Comparison of ENCODE assay signal across 8 cellular contexts in genomic region chr1:145504834-145505413, GRCh38.
DNase-seq lines count a peak whose midpoint lies in the region; ATAC-seq and TF ChIP-seq lines count a peak whose summit lies in the region.
"Not testable (repeated sequence)": the region's sequence is repeated elsewhere in the genome, so short reads cannot be mapped to it uniquely, and the experiment has no call there.

No MANE protein-coding gene starts in this region.

- H3K4me2 ChIP-seq in DND-41 (ENCODE audit: insufficient read depth, low read length), result not testable (repeated sequence)

- H3K9me3 ChIP-seq in DND-41 (ENCODE audit: insufficient read depth, low read length, severe bottlenecking); heart right ventricle; lower lobe of right lung: not testable (repeated sequence)

- not testable (repeated sequence) for H3K4me3 ChIP-seq in DND-41 (ENCODE audit: low read depth in 1 of 2, low read length in 2 of 2); heart right ventricle; lower lobe of right lung

- H3K79me2 ChIP-seq in DND-41 (ENCODE audit: insufficient read depth, low read length), result not testable (repeated sequence)

- H3K27ac Mint-ChIP-seq in activated T-cell treated with anti-CD3 and anti-CD28 coated beads, Interleukin-2, amount 50 U/mL, for 72 hours; central memory CD8-positive, alpha-beta T cell (ENCODE audit: low read depth); natural killer cell treated with Interleukin-12 subunit alpha and Interleukin-12 subunit beta and Interleukin-15 and Interleukin-18, amount 100 ng/mL, for 72 hours: not testable (repeated sequence)

- not testable (repeated sequence) for H3K9me3 Mint-ChIP-seq in activated T-cell treated with anti-CD3 and anti-CD28 coated beads, Interleukin-2, amount 50 U/mL, for 72 hours; central memory CD8-positive, alpha-beta T cell; natural killer cell treated with Interleukin-12 subunit alpha and Interleukin-12 subunit beta and Interleukin-15 and Interleukin-18, amount 100 ng/mL, for 72 hours

- intact Hi-C loops in heart right ventricle (cut with DNase I); lower lobe of right lung (cut with DNase I): not testable (repeated sequence)

- H4K20me1 ChIP-seq in DND-41 (ENCODE audit: insufficient read depth, low read length), result not testable (repeated sequence)

- DNase-seq in DND-41; activated T-cell treated with anti-CD3 and anti-CD28 coated beads, Interleukin-2, amount 50 U/mL, for 72 hours; central memory CD8-positive, alpha-beta T cell (ENCODE audit: low spot score in 2 of 2); heart right ventricle; lower lobe of right lung; natural killer cell treated with Interleukin-12 subunit alpha and Interleukin-12 subunit beta and Interleukin-15 and Interleukin-18, amount 100 ng/mL, for 72 hours (ENCODE audit: low spot score); stimulated activated naive CD8-positive, alpha-beta T cell treated with anti-CD3 and anti-CD28 coated beads, Interleukin-15, Interleukin-2, amounts not matched to agents 100 U/mL and 50 U/mL, for 24 hours: not testable (repeated sequence)

- not testable (repeated sequence) for H3K27me3 ChIP-seq in DND-41 (ENCODE audit: insufficient read depth, low read length, poor library complexity); heart right ventricle; lower lobe of right lung (ENCODE audit: low read depth)

- H3K36me3 ChIP-seq in DND-41 (ENCODE audit: insufficient read depth, low read length); heart right ventricle; lower lobe of right lung: not testable (repeated sequence)

- H3K36me3 Mint-ChIP-seq in activated T-cell treated with anti-CD3 and anti-CD28 coated beads, Interleukin-2, amount 50 U/mL, for 72 hours (ENCODE audit: insufficient read depth in 2 of 2); central memory CD8-positive, alpha-beta T cell (ENCODE audit: insufficient read depth); natural killer cell treated with Interleukin-12 subunit alpha and Interleukin-12 subunit beta and Interleukin-15 and Interleukin-18, amount 100 ng/mL, for 72 hours: not testable (repeated sequence)

- H3K4me3 Mint-ChIP-seq in activated T-cell treated with anti-CD3 and anti-CD28 coated beads, Interleukin-2, amount 50 U/mL, for 72 hours; central memory CD8-positive, alpha-beta T cell; natural killer cell treated with Interleukin-12 subunit alpha and Interleukin-12 subunit beta and Interleukin-15 and Interleukin-18, amount 100 ng/mL, for 72 hours: not testable (repeated sequence)

- not testable (repeated sequence) for H3K9ac ChIP-seq in DND-41 (ENCODE audit: low read depth, low read length)

- H3K4me1 ChIP-seq in DND-41 (ENCODE audit: insufficient read depth, low read length); heart right ventricle; lower lobe of right lung: not testable (repeated sequence)

- H3K27me3 Mint-ChIP-seq in activated T-cell treated with anti-CD3 and anti-CD28 coated beads, Interleukin-2, amount 50 U/mL, for 72 hours (ENCODE audit: low read depth); central memory CD8-positive, alpha-beta T cell; natural killer cell treated with Interleukin-12 subunit alpha and Interleukin-12 subunit beta and Interleukin-15 and Interleukin-18, amount 100 ng/mL, for 72 hours: not testable (repeated sequence)

- H3K4me1 Mint-ChIP-seq in activated T-cell treated with anti-CD3 and anti-CD28 coated beads, Interleukin-2, amount 50 U/mL, for 72 hours (ENCODE audit: low read depth); central memory CD8-positive, alpha-beta T cell; natural killer cell treated with Interleukin-12 subunit alpha and Interleukin-12 subunit beta and Interleukin-15 and Interleukin-18, amount 100 ng/mL, for 72 hours (ENCODE audit: low read depth in 2 of 2): not testable (repeated sequence)

- not testable (repeated sequence) for H3K27ac ChIP-seq in DND-41 (ENCODE audit: low read length); heart right ventricle; lower lobe of right lung

- ATAC-seq in DND-41 (ENCODE audit: insufficient read depth, low read depth) (peak; percentile 34; the same call in 2 of the 3 replicates), SK-N-SH treated with all-trans-retinoic acid at 6 μM for 48 hours (peak; percentile 27), heart right ventricle (peak; percentile 14 to 92 (median 79)), lower lobe of right lung (peak; percentile 41 to 55)
- peak; percentile 16 to 22 for ATAC-seq in activated T-cell treated with anti-CD3 and anti-CD28 coated beads, Interleukin-2, amount 50 U/mL, for 72 hours (replicated peaks in 1 of 2)
- peak; percentile 63 for ATAC-seq in central memory CD8-positive, alpha-beta T cell (replicated peaks; ENCODE audit: extremely low read depth, poor library complexity, severe bottlenecking)
- peak; percentile 56 to 82 for ATAC-seq in natural killer cell treated with Interleukin-12 subunit alpha and Interleukin-12 subunit beta and Interleukin-15 and Interleukin-18, amount 100 ng/mL, for 72 hours
- peak; percentile 48 for ATAC-seq in stimulated activated naive CD8-positive, alpha-beta T cell treated with anti-CD3 and anti-CD28 coated beads, Interleukin-15, Interleukin-2, amounts not matched to agents 100 U/mL and 50 U/mL, for 24 hours

- not testable (repeated sequence) for TF ChIP-seq CTCF in DND-41 (IDR thresholded peaks at IDR 0.05; ENCODE audit: borderline replicate concordance, extremely low read depth, low read length, poor library complexity, severe bottlenecking); heart right ventricle (IDR thresholded peaks at IDR 0.05); lower lobe of right lung (IDR thresholded peaks at IDR 0.05)

- not testable (repeated sequence) for H2AFZ ChIP-seq in DND-41 (ENCODE audit: low read depth, low read length)

- WGBS in heart right ventricle, 2 donors, result no CpG with 5 or more reads among the region's 17 CpGs

Comparison
In these comparisons a context has a peak if more than half of its experiments do, and no peak if none do; other contexts are left out.
1. ATAC-seq: peak in every context shown above with its lines; median percentile 79 in heart right ventricle; 69 in natural killer cell treated with Interleukin-12 subunit alpha and Interleukin-12 subunit beta and Interleukin-15 and Interleukin-18, amount 100 ng/mL, for 72 hours; 63 in central memory CD8-positive, alpha-beta T cell; 48 in lower lobe of right lung; 48 in stimulated activated naive CD8-positive, alpha-beta T cell treated with anti-CD3 and anti-CD28 coated beads, Interleukin-15, Interleukin-2, amounts not matched to agents 100 U/mL and 50 U/mL, for 24 hours; 34 in DND-41; 27 in SK-N-SH treated with all-trans-retinoic acid at 6 μM for 48 hours; 19 in activated T-cell treated with anti-CD3 and anti-CD28 coated beads, Interleukin-2, amount 50 U/mL, for 72 hours.